ENCODE assay signal across 8 cellular contexts in the genomic region with DNA sequence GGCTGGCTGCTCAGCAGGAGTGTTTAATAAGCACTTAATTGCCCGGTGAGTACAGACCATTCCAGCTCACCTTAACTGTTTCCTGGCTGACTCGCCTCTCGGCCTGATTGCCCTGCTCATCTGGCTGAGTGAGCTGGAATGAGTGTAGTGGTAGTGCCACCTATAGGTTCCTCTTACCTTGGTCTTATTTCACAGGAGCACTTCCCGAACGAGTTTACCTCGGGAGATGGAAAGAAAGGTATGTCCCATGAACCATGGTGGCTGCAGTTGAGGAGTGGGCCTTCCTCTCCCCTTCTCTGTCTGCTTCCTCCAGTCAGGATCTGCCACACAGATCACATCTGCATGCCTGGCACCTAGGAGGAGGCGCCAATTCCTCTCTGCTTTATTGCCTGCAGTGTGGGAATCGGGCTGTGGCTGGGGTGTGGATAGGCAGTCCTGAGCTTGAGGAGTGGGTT. TPM values are rescaled to one million over a fixed set of nuclear protein-coding genes. Genes with fewer than 3 reads are reported as not detected.
A peak's percentile ranks its signal among the peaks of the same experiment; 100 is the strongest.
DNase-seq lines count a peak whose midpoint lies in the region; ATAC-seq and TF ChIP-seq lines count a peak whose summit lies in the region.

No MANE protein-coding gene starts in this region.

- DNase-seq in ELF-1 (ENCODE audit: low read depth, low spot score) (peak; percentile 89), Karpas-422 (peak; percentile 90), hepatocyte (ENCODE audit: low spot score) (peak; percentile 87)
- DNase-seq in activated naive CD4-positive, alpha-beta T cell treated with anti-CD3 and anti-CD28 coated beads for 36 hours = peak; percentile 67
- DNase-seq in stimulated activated CD4-positive, alpha-beta T cell treated with anti-CD3 and anti-CD28 coated beads, Interleukin-1b, Interleukin-23, amount 100 ng/mL, for 4 hours (ENCODE audit: low read depth in 2 of 2) = peak; percentile 17 to 24

- H3K27ac ChIP-seq in Karpas-422 (ENCODE audit: low read length) (no peak overlapping the region), OCI-LY1 (ENCODE audit: low read depth, low read length, poor library complexity, severe bottlenecking) (no peak overlapping the region), hepatocyte (no peak overlapping the region)

- CTCF ChIA-PET in activated naive CD4-positive, alpha-beta T cell treated with anti-CD3 and anti-CD28 coated beads for 36 hours (lab: Charles Lee) = interaction anchor here (0.7 to 2.2 kb wide), 18 partner anchors 9 to 342 kb away, joined by 3 to 16 read pairs (median 3); partner anchors contain the start of gene GUCD1

- H2AFZ ChIP-seq in Karpas-422 (ENCODE audit: low read length) (no peak overlapping the region), OCI-LY1 (ENCODE audit: low read length) (no peak overlapping the region), hepatocyte (no peak overlapping the region)

- no peak overlapping the region for H3K4me3 Mint-ChIP-seq in activated naive CD4-positive, alpha-beta T cell treated with anti-CD3 and anti-CD28 coated beads for 36 hours

- no peaks in the 10 kb centered on the region for H3K36me3 Mint-ChIP-seq in activated naive CD4-positive, alpha-beta T cell treated with anti-CD3 and anti-CD28 coated beads for 36 hours (ENCODE audit: low read depth)

- H3F3A ChIP-seq in OCI-LY1 (ENCODE audit: insufficient read depth, low read length) = no peaks in the 10 kb centered on the region

- no peak overlapping the region for H3K27ac Mint-ChIP-seq in activated naive CD4-positive, alpha-beta T cell treated with anti-CD3 and anti-CD28 coated beads for 36 hours

- no peaks in the 10 kb centered on the region for H3K27me3 Mint-ChIP-seq in activated naive CD4-positive, alpha-beta T cell treated with anti-CD3 and anti-CD28 coated beads for 36 hours (ENCODE audit: low read depth)

- TF ChIP-seq CTCF in OCI-LY1 (IDR thresholded peaks at IDR 0.05; ENCODE audit: low read length) (peak; percentile 79), hepatocyte (IDR thresholded peaks at IDR 0.05; ENCODE audit: poor library complexity) (peak; percentile 71)

- H3K9ac ChIP-seq in Karpas-422 (ENCODE audit: low read length) (peak overlapping the region; percentile 51), OCI-LY1 (ENCODE audit: low read length) (no peak overlapping the region)

- H3K9me3 ChIP-seq in Karpas-422 (ENCODE audit: low read length) (no peaks in the 10 kb centered on the region), OCI-LY1 (ENCODE audit: low read length) (no peaks in the 10 kb centered on the region), hepatocyte (ENCODE audit: low read depth) (no peaks in the 10 kb centered on the region)

- no peaks in the 10 kb centered on the region for H3K9me3 Mint-ChIP-seq in activated naive CD4-positive, alpha-beta T cell treated with anti-CD3 and anti-CD28 coated beads for 36 hours

- intact Hi-C loops in activated naive CD4-positive, alpha-beta T cell treated with anti-CD3 and anti-CD28 coated beads for 36 hours (cut with micrococcal nuclease) = loop anchor here (1.0 kb wide), 2 partner anchors 101 to 197 kb away; no protein-coding TSS in a partner anchor

- no peak for ATAC-seq in GM21367 (IDR thresholded peaks at IDR 0.05; ENCODE audit: unreplicated experiment)
- no peak for ATAC-seq in GM21390 (IDR thresholded peaks at IDR 0.05; ENCODE audit: unreplicated experiment)

- H3K27me3 ChIP-seq in Karpas-422 (ENCODE audit: low read length) (no peaks in the 10 kb centered on the region), OCI-LY1 (ENCODE audit: insufficient read depth, low read length) (no peaks in the 10 kb centered on the region), hepatocyte (no peaks in the 10 kb centered on the region)

- 17% methylated on average over 8 of the region's 8 CpGs for WGBS in hepatocyte (ENCODE audit: low lambda C conversion rate, missing lambda C conversion rate)

- no peaks in the 10 kb centered on the region for H3K9me2 ChIP-seq in Karpas-422 (replicated peaks; ENCODE audit: insufficient read depth, low read length)
- no peaks in the 10 kb centered on the region for H3K9me2 ChIP-seq in OCI-LY1 (ENCODE audit: low read depth, low read length)
- no peaks in the 10 kb centered on the region for H3K9me2 ChIP-seq in hepatocyte (replicated peaks; ENCODE audit: insufficient read depth)

- H3K79me2 ChIP-seq in Karpas-422 (ENCODE audit: low read length) (no peaks in the 10 kb centered on the region), OCI-LY1 (ENCODE audit: insufficient read depth, low read length) (no peaks in the 10 kb centered on the region), hepatocyte (no peaks in the 10 kb centered on the region)

- H3K4me2 ChIP-seq in Karpas-422 (ENCODE audit: low read depth, low read length, poor library complexity, severe bottlenecking) (peak overlapping the region; percentile 52), OCI-LY1 (ENCODE audit: low read length) (peak overlapping the region; percentile 9; the same call in 1 of the 2 replicates), hepatocyte (peak overlapping the region; percentile 53)

- H3K4me1 ChIP-seq in Karpas-422 (ENCODE audit: low read length) (peaks cover 66% of the 10 kb centered on the region), OCI-LY1 (ENCODE audit: insufficient read depth, low read length, severe bottlenecking) (peaks cover 4% of the 10 kb centered on the region), hepatocyte (ENCODE audit: insufficient read depth) (peaks cover 6% of the 10 kb centered on the region)

- peaks cover 10% of the 10 kb centered on the region for H3K4me1 Mint-ChIP-seq in activated naive CD4-positive, alpha-beta T cell treated with anti-CD3 and anti-CD28 coated beads for 36 hours (ENCODE audit: low read depth)

- H3K4me3 ChIP-seq in Karpas-422 (ENCODE audit: low read length) (peak overlapping the region; percentile 36; the same call in 1 of the 2 replicates), OCI-LY1 (ENCODE audit: low read depth, low read length, poor library complexity, severe bottlenecking) (no peak overlapping the region), hepatocyte (no peak overlapping the region)

- H3K36me3 ChIP-seq in Karpas-422 (ENCODE audit: insufficient read depth, low read length) (no peaks in the 10 kb centered on the region), OCI-LY1 (ENCODE audit: insufficient read depth, low read length) (no peaks in the 10 kb centered on the region), hepatocyte (replicated peaks; ENCODE audit: insufficient read depth, low read depth) (no peaks in the 10 kb centered on the region)

- H4K20me1 ChIP-seq in Karpas-422 (ENCODE audit: insufficient read depth, low read depth, low read length) = no peaks in the 10 kb centered on the region
- no peaks in the 10 kb centered on the region for H4K20me1 ChIP-seq in OCI-LY1 (ENCODE audit: insufficient read depth, low read length)
- H4K20me1 ChIP-seq in hepatocyte (ENCODE audit: insufficient read depth, poor library complexity, severe bottlenecking) = no peaks in the 10 kb centered on the region

RNA-seq across cellular contexts. Expression of gene UPB1, which starts 26.7 kb away (rescaled TPM):
- total RNA-seq in Karpas-422 (2014; rRNA removed; shearing (Covaris generic); ENCODE audit: low replicate concordance) = 0.19 and 1.3 TPM in 2 replicates
- total RNA-seq in activated naive CD4-positive, alpha-beta T cell treated with anti-CD3 and anti-CD28 coated beads for 36 hours = under 1 TPM in 1 of 2 experiments, not detected in 1; 0.10 TPM
- total RNA-seq in hepatocyte = 1.2 and 1.6 TPM in 2 replicates
- polyA plus RNA-seq in hepatocyte = 0.39 and 1.0 TPM in 2 replicates

RNA-seq across cellular contexts. Expression of gene GUCD1, which starts 33.1 kb away (rescaled TPM):
- total RNA-seq in Karpas-422 (2014; rRNA removed; shearing (Covaris generic); ENCODE audit: low replicate concordance) = 116 and 144 TPM in 2 replicates
- 10 to 100 TPM; 95.8 to 96.0 TPM for total RNA-seq in activated naive CD4-positive, alpha-beta T cell treated with anti-CD3 and anti-CD28 coated beads for 36 hours
- total RNA-seq in hepatocyte = 143 and 149 TPM in 2 replicates
- polyA plus RNA-seq in hepatocyte = 84.9 and 102 TPM in 2 replicates

RNA-seq across cellular contexts. Expression of gene SNRPD3, which starts 34.0 kb away (rescaled TPM):
- 217 and 263 TPM in 2 replicates for total RNA-seq in Karpas-422 (2014; rRNA removed; shearing (Covaris generic); ENCODE audit: low replicate concordance)
- total RNA-seq in activated naive CD4-positive, alpha-beta T cell treated with anti-CD3 and anti-CD28 coated beads for 36 hours = 100 to 1,000 TPM; 158 to 166 TPM
- total RNA-seq in hepatocyte = 145 and 185 TPM in 2 replicates
- polyA plus RNA-seq in hepatocyte = 120 and 122 TPM in 2 replicates

Comparison
In these comparisons a context has a peak if more than half of its experiments do, and no peak if none do; other contexts are left out.
1. DNase-seq: peak in every context shown above with its lines; median percentile 90 in Karpas-422; 89 in ELF-1; 87 in hepatocyte; 67 in activated naive CD4-positive, alpha-beta T cell treated with anti-CD3 and anti-CD28 coated beads for 36 hours; 20 in stimulated activated CD4-positive, alpha-beta T cell treated with anti-CD3 and anti-CD28 coated beads, Interleukin-1b, Interleukin-23, amount 100 ng/mL, for 4 hours.